3 cellular contexts compared by ENCODE assay signal in genomic region chr18:46464926-46465655, GRCh38.
TF ChIP-seq lines count a peak whose summit lies in the region.

No MANE protein-coding gene starts in this region.

TF ChIP-seq in IMR-90, 13 proteins besides CTCF, POLR2A, EP300 and RAD21 (continued from another document):
- TF ChIP-seq BHLHE40 (IDR thresholded peaks at IDR 0.05; ENCODE audit: low read depth, low read length): no peak
- no peak for TF ChIP-seq MAFK (IDR thresholded peaks at IDR 0.05; ENCODE audit: low read depth, low read length)
- TF ChIP-seq CHD1 (IDR thresholded peaks at IDR 0.05; ENCODE audit: low read depth, low read length): no peak

TF ChIP-seq in neural cell, 6 proteins besides CTCF, POLR2A, EP300 and RAD21:
- TF ChIP-seq REST (IDR thresholded peaks at IDR 0.05; ENCODE audit: borderline replicate concordance) (no peak), SMC3 (conservative IDR thresholded peaks at IDR 0.05; ENCODE audit: poor library complexity) (no peak), TAF1 (IDR thresholded peaks at IDR 0.05; ENCODE audit: low read depth) (no peak), MXI1 (conservative IDR thresholded peaks at IDR 0.05; ENCODE audit: poor library complexity, severe bottlenecking) (no peak), EZH2 (IDR thresholded peaks at IDR 0.05; ENCODE audit: borderline replicate concordance, insufficient read depth, low read length, poor library complexity, severe bottlenecking) (no peak), POLR2AphosphoS5 (IDR thresholded peaks at IDR 0.05) (no peak)
TF ChIP-seq in neural cell: peak in this region for 0.

TF ChIP-seq in HEK293T, 16 proteins besides CTCF, POLR2A, EP300 and RAD21 (continued from another document):
- TF ChIP-seq LEF1 (IDR thresholded peaks at IDR 0.05; ENCODE audit: borderline replicate concordance) (no peak), HDGF (IDR thresholded peaks at IDR 0.05; ENCODE audit: borderline replicate concordance) (no peak), ELF4 (IDR thresholded peaks at IDR 0.05) (no peak), FOXM1 (IDR thresholded peaks at IDR 0.05; ENCODE audit: borderline replicate concordance) (no peak), SP1 (IDR thresholded peaks at IDR 0.05) (no peak), FOXK2 (IDR thresholded peaks at IDR 0.05) (no peak), TARDBP (IDR thresholded peaks at IDR 0.05) (no peak)
